ENCODE assay signal across 12 cellular contexts in genomic region chr2:240392084-240392947, GRCh38. TPM values are rescaled to one million over a fixed set of nuclear protein-coding genes. Genes with fewer than 3 reads are reported as not detected.
DNase-seq lines count a peak whose midpoint lies in the region; ATAC-seq and TF ChIP-seq lines count a peak whose summit lies in the region.
"Had no signal": no experiment of that assay in that cellular context is flagged by ENCODE, and none has a peak within 500 bp of the region (broad histone marks: within the 10 kb centered on the region; RNA-seq: fewer than 3 reads in every experiment).

No MANE protein-coding gene starts in this region.

- H3K9me3 Mint-ChIP-seq in natural killer cell treated with Interleukin-12 subunit alpha and Interleukin-12 subunit beta and Interleukin-15 and Interleukin-18, amount 100 ng/mL, for 72 hours: no peaks in the 10 kb centered on the region

- H3K4me1 ChIP-seq in A673 (ENCODE audit: insufficient read depth, low read length, poor library complexity, severe bottlenecking): no peaks in the 10 kb centered on the region

- H3K36me3 ChIP-seq in A673 (ENCODE audit: insufficient read depth, low read length, poor library complexity, severe bottlenecking): no peaks in the 10 kb centered on the region
- H3K36me3 ChIP-seq: cardiac muscle cell had no signal

- H3K27ac Mint-ChIP-seq in natural killer cell treated with Interleukin-12 subunit alpha and Interleukin-12 subunit beta and Interleukin-15 and Interleukin-18, amount 100 ng/mL, for 72 hours: peak overlapping the region in 1 of 2 donors; percentile 45

- intact Hi-C loops in A673 (cut with micrococcal nuclease; ENCODE audit: unreplicated experiment): no loop called here

- POLR2A ChIA-PET in AG04450 (lab: Yijun Ruan, JAX): no interaction called here
- POLR2A ChIA-PET in A673 (lab: Charles Lee; ENCODE audit: low non-redundant PET): no interaction called here

- H3K4me3 Mint-ChIP-seq in natural killer cell treated with Interleukin-12 subunit alpha and Interleukin-12 subunit beta and Interleukin-15 and Interleukin-18, amount 100 ng/mL, for 72 hours: no peak overlapping the region

- CTCF ChIA-PET in AG04450 (lab: Charles Lee) (no interaction called here), A673 (lab: Charles Lee) (no interaction called here)

- DNase-seq in AG04450 (ENCODE audit: low read depth, low spot score) (no peak), ELF-1 (ENCODE audit: low read depth, low spot score) (peak; percentile 87), dermis blood vessel endothelial cell (peak; percentile 21), A673 (ENCODE audit: low spot score) (no peak), AML-193 (lab: John Stamatoyannopoulos, UW) (no peak)
- DNase-seq in natural killer cell treated with Interleukin-12 subunit alpha and Interleukin-12 subunit beta and Interleukin-15 and Interleukin-18, amount 100 ng/mL, for 72 hours (ENCODE audit: low spot score): peak; percentile 60
- DNase-seq: NCI-H1092, SW 1271 had no signal

- no peak for TF ChIP-seq CTCF in AG04450 (IDR thresholded peaks at IDR 0.05; ENCODE audit: low read depth, low read length)
- no peak for TF ChIP-seq CTCF in A673 (conservative IDR thresholded peaks at IDR 0.05; ENCODE audit: low read depth, low read length)

- no peaks in the 10 kb centered on the region for H3K27me3 Mint-ChIP-seq in natural killer cell treated with Interleukin-12 subunit alpha and Interleukin-12 subunit beta and Interleukin-15 and Interleukin-18, amount 100 ng/mL, for 72 hours

- H3K9me3 ChIP-seq in AG04450 (ENCODE audit: control insufficient read depth, insufficient read depth, low read length): no peaks in the 10 kb centered on the region; the same call in 1 of the 2 replicates
- H3K9me3 ChIP-seq in A673 (ENCODE audit: low read depth, low read length, poor library complexity, severe bottlenecking): no peaks in the 10 kb centered on the region

- H3K27ac ChIP-seq in AG04450 (ENCODE audit: low read depth, low read length) (peak overlapping the region; percentile 11), A673 (ENCODE audit: low read depth, low read length, poor library complexity, severe bottlenecking) (no peak overlapping the region)
- H3K27ac ChIP-seq: cardiac muscle cell, HL-60 had no signal

- no TSS peak for BruUV-seq in A673 (replicated peaks; lab: Mats Ljungman, UMichigan)

- H3K27me3 ChIP-seq in AG04450 (ENCODE audit: control insufficient read depth, insufficient read depth, low read length): no peaks in the 10 kb centered on the region
- H3K27me3 ChIP-seq in A673 (replicated peaks; ENCODE audit: insufficient read depth, low read depth, low read length, poor library complexity): no peaks in the 10 kb centered on the region
- H3K27me3 ChIP-seq: cardiac muscle cell had no signal

- no peaks in the 10 kb centered on the region for H3K4me1 Mint-ChIP-seq in natural killer cell treated with Interleukin-12 subunit alpha and Interleukin-12 subunit beta and Interleukin-15 and Interleukin-18, amount 100 ng/mL, for 72 hours (ENCODE audit: low read depth in 2 of 2)

- no peaks in the 10 kb centered on the region for H3K36me3 Mint-ChIP-seq in natural killer cell treated with Interleukin-12 subunit alpha and Interleukin-12 subunit beta and Interleukin-15 and Interleukin-18, amount 100 ng/mL, for 72 hours

- no peak for ATAC-seq in natural killer cell treated with Interleukin-12 subunit alpha and Interleukin-12 subunit beta and Interleukin-15 and Interleukin-18, amount 100 ng/mL, for 72 hours
- ATAC-seq in HG03025 (IDR thresholded peaks at IDR 0.05; ENCODE audit: low FRiP score, unreplicated experiment) (no peak), GM21423 (IDR thresholded peaks at IDR 0.05; ENCODE audit: unreplicated experiment) (no peak)

- H3K4me3 ChIP-seq in AG04450 (ENCODE audit: low read depth, low read length): no peak overlapping the region
- H3K4me3 ChIP-seq in A673 (ENCODE audit: low read depth, low read length, poor library complexity, severe bottlenecking): no peak overlapping the region
- H3K4me3 ChIP-seq: cardiac muscle cell had no signal

RNA-seq across cellular contexts. Expression of gene GPC1, which starts 43.1 kb away (rescaled TPM):
- polyA plus RNA-seq in AG04450 (2011; rRNA removed): 46.8 and 72.0 TPM in 2 replicates
- polyA minus RNA-seq in AG04450 (2011; rRNA and poly(A)+ RNA removed): 34.7 and 44.8 TPM in 2 replicates
- 8.3 and 11.3 TPM in 2 replicates for total RNA-seq in dermis blood vessel endothelial cell
- 1 to 10 TPM; 1.2 to 1.8 TPM for total RNA-seq in natural killer cell treated with Interleukin-12 subunit alpha and Interleukin-12 subunit beta and Interleukin-15 and Interleukin-18, amount 100 ng/mL, for 72 hours
- total RNA-seq in A673 (2021): 21.2 and 21.9 TPM in 2 replicates

Comparison
In these comparisons a context has a peak if more than half of its experiments do, and no peak if none do; other contexts are left out.
1. DNase-seq: peak in ELF-1 (single experiment), dermis blood vessel endothelial cell (single experiment) and natural killer cell treated with Interleukin-12 subunit alpha and Interleukin-12 subunit beta and Interleukin-15 and Interleukin-18, amount 100 ng/mL, for 72 hours (single experiment); none in AG04450 (single experiment), A673 (single experiment) and AML-193 (0 of 2).